Comparison of ENCODE assay signal across 8 cellular contexts in genomic region chr10:80855348-80855971, GRCh38.
A peak's percentile ranks its signal among the peaks of the same experiment; 100 is the strongest.
DNase-seq lines count a peak whose midpoint lies in the region; ATAC-seq and TF ChIP-seq lines count a peak whose summit lies in the region.

No MANE protein-coding gene starts in this region.

- H3K36me3 Mint-ChIP-seq in nephron (ENCODE audit: low read depth): no peaks in the 10 kb centered on the region

- H3K4me3 ChIP-seq in RWPE2 (ENCODE audit: severe bottlenecking): no peak overlapping the region

- POLR2A ChIA-PET in HEK293T (lab: Yijun Ruan, JAX): no interaction called here

- no peaks in the 10 kb centered on the region for H3K27me3 ChIP-seq in RWPE2 (ENCODE audit: insufficient read depth, poor library complexity, severe bottlenecking)

- no peaks in the 10 kb centered on the region for H3K36me3 ChIP-seq in RWPE2 (ENCODE audit: low read depth)

- DNase-seq in GM13976 (ENCODE audit: low spot score) (peak; percentile 51), HEK293T (ENCODE audit: extremely low spot score) (peak; percentile 41), RWPE2 (ENCODE audit: low spot score) (no peak), putamen (ENCODE audit: low spot score) (no peak), KG1 (lab: John Stamatoyannopoulos, UW) (no peak), NCI-H446 (lab: John Stamatoyannopoulos, UW) (no peak), AML-193 (lab: John Stamatoyannopoulos, UW) (no peak)

- H3K27ac ChIP-seq in RWPE2 (ENCODE audit: poor library complexity, severe bottlenecking): no peak overlapping the region

- CTCF ChIA-PET in HEK293T (lab: Yijun Ruan, JAX): interaction anchor here (0.7 kb wide), 1 partner anchor 163 kb away, joined by 5 read pairs; no protein-coding TSS in a partner anchor

- H3K4me1 ChIP-seq in RWPE2 (ENCODE audit: insufficient read depth, poor library complexity, severe bottlenecking): no peaks in the 10 kb centered on the region

- no peaks in the 10 kb centered on the region for H3K4me1 Mint-ChIP-seq in nephron

- H3K27ac Mint-ChIP-seq in nephron: no peak overlapping the region

- H3K9me3 ChIP-seq in RWPE2 (ENCODE audit: severe bottlenecking): no peaks in the 10 kb centered on the region

- in situ Hi-C loops in GM13976 (cut with MboI; ENCODE audit: low sequenced_read_pairs, unreplicated experiment): no loop called here

- peak; percentile 44 for TF ChIP-seq CTCF in GM13976 (IDR thresholded peaks at IDR 0.05; ENCODE audit: borderline replicate concordance, control extremely low read depth, extremely low read depth, insufficient read depth, missing control alignments)
- TF ChIP-seq CTCF in RWPE2 (IDR thresholded peaks at IDR 0.05; ENCODE audit: poor library complexity, severe bottlenecking): peak; percentile 31
- peak; percentile 48 to 58 (median 56) for TF ChIP-seq CTCF in nephron (IDR thresholded peaks at IDR 0.05; ENCODE audit: unreplicated experiment in 3 of 3)

- ATAC-seq in RWPE2 (ENCODE audit: low read depth): 0 out of 3 replicates have a peak, but pooled peaks have one; percentile 21

- no peak overlapping the region for H3K4me3 Mint-ChIP-seq in nephron

- no peaks in the 10 kb centered on the region for H3K9me3 Mint-ChIP-seq in nephron

- peaks cover 8% of the 10 kb centered on the region for H3K27me3 Mint-ChIP-seq in nephron (ENCODE audit: low read depth)

TF ChIP-seq in HEK293T, 16 proteins besides CTCF, POLR2A, EP300 and RAD21:
- TF ChIP-seq FOXA1 (IDR thresholded peaks at IDR 0.05): no peak
- TF ChIP-seq ARNT (IDR thresholded peaks at IDR 0.05): no peak
- no peak for TF ChIP-seq SP1 (IDR thresholded peaks at IDR 0.05)
- no peak for TF ChIP-seq BHLHE40 (IDR thresholded peaks at IDR 0.05; ENCODE audit: borderline replicate concordance)
- TF ChIP-seq PKNOX1 (IDR thresholded peaks at IDR 0.05): no peak
- no peak for TF ChIP-seq L3MBTL2 (conservative IDR thresholded peaks at IDR 0.05)
- TF ChIP-seq CTBP1 (IDR thresholded peaks at IDR 0.05; ENCODE audit: borderline replicate concordance): no peak
- TF ChIP-seq SUZ12 (IDR thresholded peaks at IDR 0.05): no peak
- TF ChIP-seq LEF1 (IDR thresholded peaks at IDR 0.05; ENCODE audit: borderline replicate concordance): no peak
- TF ChIP-seq FOXM1 (IDR thresholded peaks at IDR 0.05; ENCODE audit: borderline replicate concordance): no peak
- TF ChIP-seq HDGF (IDR thresholded peaks at IDR 0.05; ENCODE audit: borderline replicate concordance): no peak
- TF ChIP-seq ELF4 (IDR thresholded peaks at IDR 0.05): no peak
- no peak for TF ChIP-seq TARDBP (IDR thresholded peaks at IDR 0.05)
- no peak for TF ChIP-seq ZNF384 (IDR thresholded peaks at IDR 0.05)
- no peak for TF ChIP-seq FOXK2 (IDR thresholded peaks at IDR 0.05)
- TF ChIP-seq NFRKB (IDR thresholded peaks at IDR 0.05): no peak
TF ChIP-seq in HEK293T: peak in this region for 0.

Comparison
In these comparisons a context has a peak if more than half of its experiments do, and no peak if none do; other contexts are left out.
1. DNase-seq: peak in GM13976 (single experiment) and HEK293T (single experiment); none in RWPE2 (single experiment), putamen (single experiment), KG1 (single experiment), NCI-H446 (0 of 2) and AML-193 (0 of 2).
2. Peak in every context shown above with its lines, with median percentiles within 50 percentile points of each other: CTCF ChIP-seq.